Comparison of ENCODE assay signal across 29 cellular contexts in genomic region chr3:127003601-127004280, GRCh38. TPM values are rescaled to one million over a fixed set of nuclear protein-coding genes. Genes with fewer than 3 reads are reported as not detected.
A peak's percentile ranks its signal among the peaks of the same experiment; 100 is the strongest.
DNase-seq lines count a peak whose midpoint lies in the region; ATAC-seq and TF ChIP-seq lines count a peak whose summit lies in the region.
"Had no signal": no experiment of that assay in that cellular context is flagged by ENCODE, and none has a peak within 500 bp of the region (broad histone marks: within the 10 kb centered on the region; RNA-seq: fewer than 3 reads in every experiment).

No MANE protein-coding gene starts in this region.

- no peak overlapping the region for H3K4me3 ChIP-seq in BLaER1
- no peak overlapping the region for H3K4me3 ChIP-seq in HUES6 (ENCODE audit: low read depth, low read length)
- no peak overlapping the region for H3K4me3 ChIP-seq in neuronal stem cell (ENCODE audit: low read length in 2 of 2)
- H3K4me3 ChIP-seq: GM12878, heart right ventricle, sigmoid colon had no signal

- peak overlapping the region; percentile 58 for H3K23ac ChIP-seq in neuronal stem cell (ENCODE audit: low read depth, low read length, poor library complexity)

- H3K36me3 ChIP-seq in BLaER1 (no peaks in the 10 kb centered on the region), HUES6 (ENCODE audit: control insufficient read depth, insufficient read depth, low read length) (peaks cover 20% of the 10 kb centered on the region), neuronal stem cell (replicated peaks in 1 of 2; ENCODE audit: control insufficient read depth in 2 of 2, insufficient read depth in 2 of 2, low read length in 2 of 2) (peaks cover 16 to 31% of the 10 kb centered on the region in 2 donors)

- no peaks in the 10 kb centered on the region for H3K27me3 Mint-ChIP-seq in chondrocyte (ENCODE audit: low read depth)
- H3K27me3 Mint-ChIP-seq: activated naive CD8-positive, alpha-beta T cell treated with anti-CD3 and anti-CD28 coated beads, Interleukin-2, amount 10 ng/mL, durations not matched to agents 7 days and 5 days; CD4-positive, alpha-beta T cell; IgD-negative memory B cell; type B pancreatic cell had no signal

- H3K4me1 ChIP-seq in BLaER1 = peaks cover 57% of the 10 kb centered on the region
- peaks cover 22% of the 10 kb centered on the region for H3K4me1 ChIP-seq in HUES6 (ENCODE audit: control insufficient read depth, insufficient read depth, low read length)
- peaks cover 22 to 32% of the 10 kb centered on the region in 2 donors for H3K4me1 ChIP-seq in neuronal stem cell (ENCODE audit: control insufficient read depth in 2 of 2, insufficient read depth in 1 of 2, low read depth in 1 of 2, low read length in 2 of 2)
- H3K4me1 ChIP-seq: foreskin keratinocyte had no signal

- peaks cover 90% of the 10 kb centered on the region for H4K20me1 ChIP-seq in BLaER1

- in situ Hi-C loops in KBM-7 (cut with MboI; ENCODE audit: low pct_unique_long_range_greater_than_20kb, low sequenced_read_pairs) = no loop called here

- H2BK15ac ChIP-seq in neuronal stem cell (ENCODE audit: low read length) = peak overlapping the region; percentile 84

- peak overlapping the region; percentile 49 for H3K4me2 ChIP-seq in BLaER1
- H3K4me2 ChIP-seq in neuronal stem cell (ENCODE audit: insufficient read depth, low read length, poor library complexity, severe bottlenecking) = no peak overlapping the region

- no CpG with 5 or more reads among the region's 7 CpGs for WGBS in neuronal stem cell (ENCODE audit: extremely low coverage in 2 of 2, insufficient read length in 2 of 2, insufficient replicate concordance in 1 of 2), 2 donors

- H3K27ac ChIP-seq in BLaER1 = no peak overlapping the region
- H3K27ac ChIP-seq in HUES6 (ENCODE audit: low read depth, low read length) = 0 out of 2 replicates have a peak overlapping the region, but pooled peaks have one; percentile 11
- H3K27ac ChIP-seq in neuronal stem cell (replicated peaks; ENCODE audit: low read length) = no peak overlapping the region
- H3K27ac ChIP-seq: foreskin keratinocyte had no signal

- no peak overlapping the region for H4K91ac ChIP-seq in neuronal stem cell (ENCODE audit: low read depth, low read length, poor library complexity)

- H2AK5ac ChIP-seq in neuronal stem cell (ENCODE audit: low read depth, low read length) = peak overlapping the region; percentile 94

- peak overlapping the region; percentile 94 for H4K8ac ChIP-seq in neuronal stem cell (ENCODE audit: low read depth, low read length)

- peaks cover 47% of the 10 kb centered on the region for H3K79me1 ChIP-seq in neuronal stem cell (ENCODE audit: low read depth, low read length)

- no peaks in the 10 kb centered on the region for H3K27me3 ChIP-seq in BLaER1
- H3K27me3 ChIP-seq in HUES6 (ENCODE audit: control insufficient read depth, insufficient read depth, low read length) = no peaks in the 10 kb centered on the region
- H3K27me3 ChIP-seq in neuronal stem cell (ENCODE audit: control insufficient read depth in 3 of 3, insufficient read depth in 3 of 3, low read depth in 1 of 3, low read length in 3 of 3) = no peaks in the 10 kb centered on the region
- H3K27me3 ChIP-seq: foreskin keratinocyte, heart right ventricle, sigmoid colon had no signal

- peak overlapping the region; percentile 58 for H3K14ac ChIP-seq in neuronal stem cell (ENCODE audit: low read length)

- peaks cover 6% of the 10 kb centered on the region for H3K36me3 Mint-ChIP-seq in chondrocyte (ENCODE audit: low read depth)
- H3K36me3 Mint-ChIP-seq: activated naive CD8-positive, alpha-beta T cell treated with anti-CD3 and anti-CD28 coated beads, Interleukin-2, amount 10 ng/mL, durations not matched to agents 7 days and 5 days; natural killer cell; type B pancreatic cell had no signal

- peak overlapping the region; percentile 78 for H3K4ac ChIP-seq in neuronal stem cell (ENCODE audit: low read length)

- H2AFZ ChIP-seq in neuronal stem cell (ENCODE audit: low read length) = no peak overlapping the region

- H2BK5ac ChIP-seq in neuronal stem cell (ENCODE audit: low read length) = no peak overlapping the region

- no peak for TF ChIP-seq CTCF in chondrocyte (IDR thresholded peaks at IDR 0.05)

- H3K9ac ChIP-seq in BLaER1 (no peak overlapping the region), HUES6 (ENCODE audit: low read length) (no peak overlapping the region), neuronal stem cell (ENCODE audit: low read depth, low read length, poor library complexity) (peak overlapping the region; percentile 84)

- H2BK120ac ChIP-seq in neuronal stem cell (ENCODE audit: low read depth, low read length) = peak overlapping the region; percentile 47

- DNase-seq in chondrocyte (ENCODE audit: low spot score) = no peak
- no peak for DNase-seq in neuronal stem cell (ENCODE audit: low spot score)
- no peak for DNase-seq in activated CD4-positive, alpha-beta T cell treated with anti-CD3 and anti-CD28 coated beads, Interleukin-2, amount 50 U/mL, for 4 hours
- DNase-seq in KBM-7 = no peak
- DNase-seq in DMS79 (lab: John Stamatoyannopoulos, UW) = no peak
- DNase-seq: activated CD4-positive, alpha-beta T cell treated with anti-CD3 and anti-CD28 coated beads, Interleukin-2, amount 50 U/mL, for 1 hour; activated CD4-positive, CD25-positive, alpha-beta regulatory T cell; activated gamma-delta T cell treated with Interleukin-2 at 50 U/mL for 16 hours; activated naive CD8-positive, alpha-beta T cell treated with anti-CD3 and anti-CD28 coated beads, Interleukin-2, amount 10 ng/mL, durations not matched to agents 7 days and 5 days; activated T-cell treated with anti-CD3 and anti-CD28 coated beads, Interleukin-2, amount 50 U/mL, for 4 hours; CD4-positive, alpha-beta T cell; cortex of kidney; effector memory CD4-positive, alpha-beta T cell; foreskin keratinocyte; heart right ventricle; natural killer cell; NCI-H1092 treated with DMSO at 0.1 percent for 48 hours; NCI-H1694 treated with DMSO at 0.1 percent for 48 hours; occipital lobe; RPMI8226; sigmoid colon; stimulated activated CD4-positive, alpha-beta T cell treated with anti-CD3 and anti-CD28 coated beads, Interleukin-4, amount 100 ng/mL, for 4 hours; T-helper 1 cell had no signal

- H2BK12ac ChIP-seq in neuronal stem cell (ENCODE audit: low read length) = peak overlapping the region; percentile 81

- H3K18ac ChIP-seq in neuronal stem cell (ENCODE audit: low read length) = peak overlapping the region; percentile 84

- H3K4me3 Mint-ChIP-seq in chondrocyte (ENCODE audit: unreplicated experiment) = no peak overlapping the region
- H3K4me3 Mint-ChIP-seq: activated naive CD8-positive, alpha-beta T cell treated with anti-CD3 and anti-CD28 coated beads, Interleukin-2, amount 10 ng/mL, durations not matched to agents 7 days and 5 days; activated T-cell treated with anti-CD3 and anti-CD28 coated beads, Interleukin-2, amount 50 U/mL, for 4 hours; CD4-positive, alpha-beta T cell; IgD-negative memory B cell; natural killer cell; type B pancreatic cell had no signal

- H3K4me1 Mint-ChIP-seq in chondrocyte (ENCODE audit: low read depth) = peaks cover 36% of the 10 kb centered on the region
- H3K4me1 Mint-ChIP-seq: activated naive CD8-positive, alpha-beta T cell treated with anti-CD3 and anti-CD28 coated beads, Interleukin-2, amount 10 ng/mL, durations not matched to agents 7 days and 5 days; IgD-negative memory B cell; natural killer cell had no signal

- peak overlapping the region; percentile 49 for H3K27ac Mint-ChIP-seq in chondrocyte (ENCODE audit: unreplicated experiment)
- H3K27ac Mint-ChIP-seq: activated naive CD8-positive, alpha-beta T cell treated with anti-CD3 and anti-CD28 coated beads, Interleukin-2, amount 10 ng/mL, durations not matched to agents 7 days and 5 days; CD4-positive, alpha-beta T cell; IgD-negative memory B cell; natural killer cell; type B pancreatic cell had no signal

- no peaks in the 10 kb centered on the region for H3K9me3 Mint-ChIP-seq in chondrocyte (ENCODE audit: low read depth)
- H3K9me3 Mint-ChIP-seq: activated naive CD8-positive, alpha-beta T cell treated with anti-CD3 and anti-CD28 coated beads, Interleukin-2, amount 10 ng/mL, durations not matched to agents 7 days and 5 days; activated T-cell treated with anti-CD3 and anti-CD28 coated beads, Interleukin-2, amount 50 U/mL, for 4 hours; CD4-positive, alpha-beta T cell; IgD-negative memory B cell; natural killer cell; type B pancreatic cell had no signal

- ATAC-seq in esophagus mucosa = no peak
- ATAC-seq: activated T-cell treated with anti-CD3 and anti-CD28 coated beads, Interleukin-2, amount 50 U/mL, for 4 hours; foreskin keratinocyte; heart right ventricle; natural killer cell had no signal

- no peaks in the 10 kb centered on the region for H3K9me3 ChIP-seq in BLaER1
- H3K9me3 ChIP-seq in HUES6 (ENCODE audit: control insufficient read depth, insufficient read depth, low read depth, low read length) = no peaks in the 10 kb centered on the region
- peaks cover 0 to 2% of the 10 kb centered on the region in 2 donors for H3K9me3 ChIP-seq in neuronal stem cell (replicated peaks in 1 of 2; ENCODE audit: control insufficient read depth in 2 of 2, insufficient read depth in 1 of 2, low read depth in 1 of 2, low read length in 2 of 2)
- H3K9me3 ChIP-seq: heart right ventricle, sigmoid colon had no signal

RNA-seq across cellular contexts. Expression of gene PLXNA1, which starts 20.8 kb away (rescaled TPM):
- total RNA-seq in chondrocyte = 69.8 to 99.1 TPM (median 98.2 TPM) in 3 replicates
- polyA plus RNA-seq in neuronal stem cell (2013, experiment 1 of 2) = 31.7 TPM
- polyA plus RNA-seq in neuronal stem cell (2013, experiment 2 of 2) = 32.1 TPM
- 15.9 TPM for total RNA-seq in esophagus mucosa
